ENCODE assay signal across 21 cellular contexts in genomic region chr10:104367856-104368255, GRCh38. TPM values are rescaled to one million over a fixed set of nuclear protein-coding genes. Genes with fewer than 3 reads are reported as not detected.
"Had no signal": no experiment of that assay in that cellular context is flagged by ENCODE, and none has a peak within 500 bp of the region (broad histone marks: within the 10 kb centered on the region; RNA-seq: fewer than 3 reads in every experiment).

No MANE protein-coding gene starts in this region.

- H3K36me3 Mint-ChIP-seq: natural killer cell had no signal

- H3K4me1 ChIP-seq: gastrocnemius medialis, parathyroid adenoma, right lobe of liver, tibial nerve, upper lobe of left lung had no signal

- H3K79me2 ChIP-seq: parathyroid adenoma had no signal

- H3K4me1 Mint-ChIP-seq: memory B cell; natural killer cell; stimulated activated naive B cell treated with anti-CD40 and anti-IgM and Interleukin-4, amounts not matched to agents 10 μg/mL and 1 μg/mL and 100 μg/mL, for 72 hours had no signal

- DNase-seq: dorsolateral prefrontal cortex; effector CD4-positive, alpha-beta T cell; foreskin fibroblast; gastrocnemius medialis; head of caudate nucleus; left ventricle myocardium superior; natural killer cell; right lobe of liver; small intestine; stimulated activated CD4-positive, alpha-beta T cell treated with anti-CD3 and anti-CD28 coated beads, Interleukin-15, amount 100 ng/mL, for 24 hours; stimulated activated CD4-positive, alpha-beta T cell treated with anti-CD3 and anti-CD28 coated beads, Interleukin-2, amount 100 ng/mL, for 48 hours; stimulated activated naive B cell treated with anti-CD40 and anti-IgM and Interleukin-4, amounts not matched to agents 10 μg/mL and 1 μg/mL and 100 μg/mL, for 72 hours; upper lobe of left lung had no signal

- H3K4me3 Mint-ChIP-seq: memory B cell; natural killer cell; stimulated activated naive B cell treated with anti-CD40 and anti-IgM and Interleukin-4, amounts not matched to agents 10 μg/mL and 1 μg/mL and 100 μg/mL, for 72 hours; stimulated activated naive CD8-positive, alpha-beta T cell treated with anti-CD3 and anti-CD28 coated beads, Interleukin-15, Interleukin-2, amounts not matched to agents 100 ng/mL and 50 ng/mL, for 24 hours had no signal

- H3K27ac Mint-ChIP-seq: memory B cell; natural killer cell; progenitor cell of endocrine pancreas; stimulated activated naive B cell treated with anti-CD40 and anti-IgM and Interleukin-4, amounts not matched to agents 10 μg/mL and 1 μg/mL and 100 μg/mL, for 72 hours; stimulated activated naive CD8-positive, alpha-beta T cell treated with anti-CD3 and anti-CD28 coated beads, Interleukin-15, Interleukin-2, amounts not matched to agents 100 ng/mL and 50 ng/mL, for 24 hours had no signal

- ATAC-seq: gastrocnemius medialis; left ventricle myocardium superior; natural killer cell; right lobe of liver; stimulated activated naive B cell treated with anti-CD40 and anti-IgM and Interleukin-4, amounts not matched to agents 10 μg/mL and 1 μg/mL and 100 μg/mL, for 72 hours had no signal

- H3K9me3 Mint-ChIP-seq: natural killer cell; stimulated activated naive B cell treated with anti-CD40 and anti-IgM and Interleukin-4, amounts not matched to agents 10 μg/mL and 1 μg/mL and 100 μg/mL, for 72 hours; stimulated activated naive CD8-positive, alpha-beta T cell treated with anti-CD3 and anti-CD28 coated beads, Interleukin-15, Interleukin-2, amounts not matched to agents 100 ng/mL and 50 ng/mL, for 24 hours had no signal

- H3K27ac ChIP-seq: dorsolateral prefrontal cortex, gastrocnemius medialis, parathyroid adenoma, right lobe of liver, thoracic aorta, tibial nerve, upper lobe of left lung had no signal

- H2AFZ ChIP-seq: parathyroid adenoma had no signal

- H3K4me3 ChIP-seq: dorsolateral prefrontal cortex, gastrocnemius medialis, lung, right lobe of liver, thoracic aorta, tibial nerve, upper lobe of left lung had no signal

- H3K36me3 ChIP-seq: right lobe of liver, thoracic aorta, upper lobe of left lung had no signal

- H3K27me3 ChIP-seq: gastrocnemius medialis, right lobe of liver, tibial nerve, upper lobe of left lung had no signal

RNA-seq across cellular contexts. Expression of gene CFAP58, which starts 14.2 kb away (rescaled TPM):
- polyA plus RNA-seq: neural cell had no signal
